ENCODE assay signal across 10 cellular contexts in the genomic region with DNA sequence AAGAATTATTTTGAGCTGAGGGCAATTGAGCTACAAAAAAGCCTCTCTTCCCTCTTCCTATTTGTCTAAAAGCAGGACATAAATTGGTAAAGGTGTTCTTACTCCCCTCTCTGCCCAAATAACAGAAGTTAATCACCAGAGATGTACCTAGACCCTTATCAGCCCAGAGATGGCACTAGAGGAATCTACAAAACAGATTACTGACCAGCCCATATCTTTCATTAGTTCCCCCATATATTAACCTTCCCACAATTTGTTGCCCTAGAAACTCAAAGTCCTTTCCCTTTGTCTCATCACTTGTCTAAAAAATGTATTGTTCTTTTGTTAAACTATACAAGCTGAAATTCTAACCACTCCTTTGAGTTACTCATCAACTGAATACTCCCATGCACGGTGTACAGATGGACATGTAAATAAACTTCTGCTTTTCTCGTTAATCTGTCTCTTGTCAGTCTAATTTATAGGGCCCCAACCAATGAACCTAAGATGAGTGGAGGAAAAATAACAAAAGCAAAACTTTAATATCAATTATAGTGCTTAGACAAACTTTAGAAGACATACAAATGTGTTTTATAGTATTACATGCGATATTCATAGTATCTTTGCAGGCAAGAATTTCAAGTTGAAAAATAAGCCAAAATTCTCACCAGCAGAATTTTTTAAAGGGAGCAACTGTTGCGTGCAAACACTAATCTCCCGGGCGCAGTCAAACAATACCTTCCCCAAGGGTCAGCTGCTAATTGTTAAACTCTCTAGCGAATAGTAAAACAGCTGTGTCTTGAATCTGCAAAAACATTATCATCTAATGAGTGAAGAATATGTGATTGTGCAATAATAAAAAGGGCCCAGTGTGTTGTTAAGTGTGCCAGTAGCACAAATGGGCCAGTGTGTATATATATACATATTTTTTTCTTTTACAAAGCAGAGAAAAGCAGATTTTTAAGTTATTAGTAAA.
DNase-seq lines count a peak whose midpoint lies in the region; ATAC-seq, FAIRE-seq and TF ChIP-seq lines count a peak whose summit lies in the region.
"Had no signal": no experiment of that assay in that cellular context is flagged by ENCODE, and none has a peak within 500 bp of the region (broad histone marks: within the 10 kb centered on the region; RNA-seq: fewer than 3 reads in every experiment).

No MANE protein-coding gene starts in this region.

- H3K27ac ChIP-seq in upper lobe of left lung: no peak overlapping the region
- no peak overlapping the region for H3K27ac ChIP-seq in Peyer's patch

- DNase-seq in HAP-1 (ENCODE audit: low spot score in 2 of 2): peak; percentile 78 to 98
- DNase-seq in NCI-H524 (lab: John Stamatoyannopoulos, UW): peak; percentile 47 to 87
- peak; percentile 26 for DNase-seq in iris pigment epithelial cell (ENCODE audit: low read depth)
- DNase-seq in upper lobe of left lung: no peak
- DNase-seq in Peyer's patch: no peak
- no peak for DNase-seq in RCC 7860 (ENCODE audit: low spot score)
- DNase-seq: activated naive CD4-positive, alpha-beta T cell treated with anti-CD3 and anti-CD28 coated beads, Interleukin-2, amount 50 U/mL, for 16 hours; naive B cell had no signal

- no peak for TF ChIP-seq CTCF in upper lobe of left lung (IDR thresholded peaks at IDR 0.05)
- no peak for TF ChIP-seq CTCF in Peyer's patch (IDR thresholded peaks at IDR 0.05)

- TF ChIP-seq EP300 in upper lobe of left lung (IDR thresholded peaks at IDR 0.05): no peak

- H3K4me1 ChIP-seq in HAP-1 (peaks cover 14% of the 10 kb centered on the region), upper lobe of left lung (no peaks in the 10 kb centered on the region), Peyer's patch (no peaks in the 10 kb centered on the region)

- TF ChIP-seq POLR2A in upper lobe of left lung (IDR thresholded peaks at IDR 0.05) (no peak), Peyer's patch (IDR thresholded peaks at IDR 0.05) (no peak)

- no peaks in the 10 kb centered on the region for H3K27me3 ChIP-seq in HAP-1 (ENCODE audit: low read depth)
- no peaks in the 10 kb centered on the region for H3K27me3 ChIP-seq in upper lobe of left lung
- H3K27me3 ChIP-seq in Peyer's patch: no peaks in the 10 kb centered on the region

- H3K9me3 ChIP-seq in HAP-1 (peaks cover 2% of the 10 kb centered on the region; the same call in 1 of the 2 replicates), upper lobe of left lung (no peaks in the 10 kb centered on the region), Peyer's patch (peaks cover 0 to 4% (median 0%) of the 10 kb centered on the region in 4 donors)

- in situ Hi-C loops in HAP-1 (cut with MboI; ENCODE audit: low sequenced_read_pairs): no loop called here

- no peak overlapping the region for H3K4me3 ChIP-seq in HAP-1
- H3K4me3 ChIP-seq in upper lobe of left lung: no peak overlapping the region
- H3K4me3 ChIP-seq in Peyer's patch: no peak overlapping the region

- ATAC-seq in GM18498 (IDR thresholded peaks at IDR 0.05; ENCODE audit: unreplicated experiment) (peak; percentile 62), upper lobe of left lung (ENCODE audit: low FRiP score in 2 of 2) (no peak), HG02852 (IDR thresholded peaks at IDR 0.05; ENCODE audit: unreplicated experiment) (no peak)

- FAIRE-seq in RCC 7860 (lab: Jason Lieb, UNC): no peak

- H3K36me3 ChIP-seq in HAP-1 (replicated peaks): no peaks in the 10 kb centered on the region
- H3K36me3 ChIP-seq in upper lobe of left lung: no peaks in the 10 kb centered on the region
- no peaks in the 10 kb centered on the region for H3K36me3 ChIP-seq in Peyer's patch

- WGBS in upper lobe of left lung, 2 donors: 65 to 69% methylated on average over 7 of the region's 7 CpGs

Comparison
In these comparisons a context has a peak if more than half of its experiments do, and no peak if none do; other contexts are left out.
1. DNase-seq: peak in HAP-1 (2 of 2), NCI-H524 (2 of 2) and iris pigment epithelial cell (single experiment); none in upper lobe of left lung (0 of 2), Peyer's patch (0 of 3) and RCC 7860 (single experiment).